In the genomic region with DNA sequence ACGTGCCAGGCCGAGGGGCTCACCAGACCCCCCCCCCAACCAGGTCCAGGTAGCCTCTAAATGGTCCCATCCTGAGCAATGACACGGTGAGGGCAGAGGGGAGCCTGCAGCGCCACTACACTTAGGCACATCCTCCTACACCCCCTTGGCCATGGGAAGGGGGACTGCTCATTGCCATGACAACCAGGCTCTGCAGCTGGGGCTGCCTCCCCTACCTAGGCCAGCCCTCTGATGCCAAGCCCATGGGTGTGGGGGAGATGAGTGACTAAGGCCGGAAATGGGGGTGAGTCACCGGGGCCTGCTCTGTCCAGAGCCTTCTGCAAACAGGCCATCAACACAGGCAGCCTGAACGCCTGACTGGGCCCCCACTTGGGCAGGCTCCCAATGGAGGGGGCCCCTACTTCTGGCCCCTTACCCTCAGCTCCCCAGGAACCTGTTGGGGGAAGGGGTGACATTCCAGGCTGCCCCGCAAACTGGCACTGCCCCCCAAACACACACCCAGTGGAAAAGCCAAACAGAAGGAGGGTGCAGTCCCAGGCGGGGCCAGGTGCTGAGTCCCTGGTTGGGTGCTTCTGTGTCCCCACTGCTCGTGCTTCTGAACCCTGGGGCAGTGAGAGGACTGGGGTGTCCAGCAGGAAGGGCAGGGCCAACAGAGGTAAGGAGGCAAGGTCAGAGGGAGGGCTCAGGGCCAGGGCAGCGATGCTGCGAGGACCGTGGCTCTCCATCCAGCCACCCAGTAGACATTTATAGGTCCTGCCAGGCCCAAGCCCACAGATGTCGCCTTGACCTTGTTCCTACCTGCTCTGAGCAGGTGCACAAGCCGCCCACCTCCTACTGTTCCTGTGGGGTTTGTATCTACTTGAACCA, we compare ENCODE assay signal across 1 cellular context.
TF ChIP-seq lines count a peak whose summit lies in the region.

No MANE protein-coding gene starts in this region.

TF ChIP-seq in HepG2, 621 proteins besides CTCF, POLR2A, EP300 and RAD21 (continued from another document):
- TF ChIP-seq, protein P1, sequence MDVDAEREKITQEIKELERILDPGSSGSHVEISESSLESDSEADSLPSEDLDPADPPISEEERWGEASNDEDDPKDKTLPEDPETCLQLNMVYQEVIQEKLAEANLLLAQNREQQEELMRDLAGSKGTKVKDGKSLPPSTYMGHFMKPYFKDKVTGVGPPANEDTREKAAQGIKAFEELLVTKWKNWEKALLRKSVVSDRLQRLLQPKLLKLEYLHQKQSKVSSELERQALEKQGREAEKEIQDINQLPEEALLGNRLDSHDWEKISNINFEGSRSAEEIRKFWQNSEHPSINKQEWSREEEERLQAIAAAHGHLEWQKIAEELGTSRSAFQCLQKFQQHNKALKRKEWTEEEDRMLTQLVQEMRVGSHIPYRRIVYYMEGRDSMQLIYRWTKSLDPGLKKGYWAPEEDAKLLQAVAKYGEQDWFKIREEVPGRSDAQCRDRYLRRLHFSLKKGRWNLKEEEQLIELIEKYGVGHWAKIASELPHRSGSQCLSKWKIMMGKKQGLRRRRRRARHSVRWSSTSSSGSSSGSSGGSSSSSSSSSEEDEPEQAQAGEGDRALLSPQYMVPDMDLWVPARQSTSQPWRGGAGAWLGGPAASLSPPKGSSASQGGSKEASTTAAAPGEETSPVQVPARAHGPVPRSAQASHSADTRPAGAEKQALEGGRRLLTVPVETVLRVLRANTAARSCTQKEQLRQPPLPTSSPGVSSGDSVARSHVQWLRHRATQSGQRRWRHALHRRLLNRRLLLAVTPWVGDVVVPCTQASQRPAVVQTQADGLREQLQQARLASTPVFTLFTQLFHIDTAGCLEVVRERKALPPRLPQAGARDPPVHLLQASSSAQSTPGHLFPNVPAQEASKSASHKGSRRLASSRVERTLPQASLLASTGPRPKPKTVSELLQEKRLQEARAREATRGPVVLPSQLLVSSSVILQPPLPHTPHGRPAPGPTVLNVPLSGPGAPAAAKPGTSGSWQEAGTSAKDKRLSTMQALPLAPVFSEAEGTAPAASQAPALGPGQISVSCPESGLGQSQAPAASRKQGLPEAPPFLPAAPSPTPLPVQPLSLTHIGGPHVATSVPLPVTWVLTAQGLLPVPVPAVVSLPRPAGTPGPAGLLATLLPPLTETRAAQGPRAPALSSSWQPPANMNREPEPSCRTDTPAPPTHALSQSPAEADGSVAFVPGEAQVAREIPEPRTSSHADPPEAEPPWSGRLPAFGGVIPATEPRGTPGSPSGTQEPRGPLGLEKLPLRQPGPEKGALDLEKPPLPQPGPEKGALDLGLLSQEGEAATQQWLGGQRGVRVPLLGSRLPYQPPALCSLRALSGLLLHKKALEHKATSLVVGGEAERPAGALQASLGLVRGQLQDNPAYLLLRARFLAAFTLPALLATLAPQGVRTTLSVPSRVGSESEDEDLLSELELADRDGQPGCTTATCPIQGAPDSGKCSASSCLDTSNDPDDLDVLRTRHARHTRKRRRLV (CRISPR knock-in tag; IDR thresholded peaks at IDR 0.05): peak; percentile 28; the same call in 1 of the 2 replicates
- TF ChIP-seq, protein P2, sequence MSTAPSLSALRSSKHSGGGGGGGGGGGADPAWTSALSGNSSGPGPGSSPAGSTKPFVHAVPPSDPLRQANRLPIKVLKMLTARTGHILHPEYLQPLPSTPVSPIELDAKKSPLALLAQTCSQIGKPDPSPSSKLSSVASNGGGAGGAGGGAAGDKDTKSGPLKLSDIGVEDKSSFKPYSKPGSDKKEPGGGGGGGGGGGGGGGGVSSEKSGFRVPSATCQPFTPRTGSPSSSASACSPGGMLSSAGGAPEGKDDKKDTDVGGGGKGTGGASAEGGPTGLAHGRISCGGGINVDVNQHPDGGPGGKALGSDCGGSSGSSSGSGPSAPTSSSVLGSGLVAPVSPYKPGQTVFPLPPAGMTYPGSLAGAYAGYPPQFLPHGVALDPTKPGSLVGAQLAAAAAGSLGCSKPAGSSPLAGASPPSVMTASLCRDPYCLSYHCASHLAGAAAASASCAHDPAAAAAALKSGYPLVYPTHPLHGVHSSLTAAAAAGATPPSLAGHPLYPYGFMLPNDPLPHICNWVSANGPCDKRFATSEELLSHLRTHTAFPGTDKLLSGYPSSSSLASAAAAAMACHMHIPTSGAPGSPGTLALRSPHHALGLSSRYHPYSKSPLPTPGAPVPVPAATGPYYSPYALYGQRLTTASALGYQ (CRISPR knock-in tag; IDR thresholded peaks at IDR 0.05): no peak; the same call in 1 of the 2 replicates
- TF ChIP-seq ARNTL (CRISPR knock-in tag; IDR thresholded peaks at IDR 0.05) (peak; percentile 17; the same call in 1 of the 2 replicates), KMT2A (CRISPR knock-in tag; IDR thresholded peaks at IDR 0.05) (no peak)
